Comparison of ENCODE assay signal across 10 cellular contexts in the genomic region with DNA sequence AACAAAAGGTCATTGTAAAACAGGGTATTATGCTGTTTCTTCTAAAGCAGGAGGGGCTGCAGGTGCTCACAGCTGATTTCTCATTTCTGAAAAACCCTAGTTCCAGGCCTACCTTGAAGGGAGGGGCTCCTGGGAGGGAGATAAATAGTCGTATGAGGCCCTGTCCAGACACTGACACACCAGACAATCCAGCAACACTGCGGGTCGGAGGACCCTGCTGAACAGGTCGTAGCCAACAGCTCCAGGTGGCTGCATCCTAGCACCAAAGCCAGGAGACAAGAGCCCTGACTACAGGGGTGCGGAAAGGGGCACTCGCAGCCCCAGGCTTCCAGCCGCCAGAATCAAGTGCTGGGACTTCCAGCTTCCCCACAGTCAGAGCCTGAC. TPM values are rescaled to one million over a fixed set of nuclear protein-coding genes. Genes with fewer than 3 reads are reported as not detected.
A peak's percentile ranks its signal among the peaks of the same experiment; 100 is the strongest.
DNase-seq lines count a peak whose midpoint lies in the region; ATAC-seq and TF ChIP-seq lines count a peak whose summit lies in the region.
"Had no signal": no experiment of that assay in that cellular context is flagged by ENCODE, and none has a peak within 500 bp of the region (broad histone marks: within the 10 kb centered on the region; RNA-seq: fewer than 3 reads in every experiment).

No MANE protein-coding gene starts in this region.

- peak overlapping the region; percentile 95 for H3K27ac Mint-ChIP-seq in dendritic cell treated with granulocyte-macrophage colony-stimulating factor and Interleukin-4, amounts not matched to agents 40 ng/mL and 50 ng/mL, for 4 days
- H3K27ac Mint-ChIP-seq in progenitor cell of endocrine pancreas = peak overlapping the region; percentile 81

- peak overlapping the region; percentile 42 for H3K4me3 Mint-ChIP-seq in dendritic cell treated with granulocyte-macrophage colony-stimulating factor and Interleukin-4, amounts not matched to agents 40 ng/mL and 50 ng/mL, for 4 days
- no peak overlapping the region for H3K4me3 Mint-ChIP-seq in progenitor cell of endocrine pancreas (ENCODE audit: low read depth)
- H3K4me3 Mint-ChIP-seq: nephron progenitor cell had no signal

- peaks cover 60% of the 10 kb centered on the region for H3K4me1 Mint-ChIP-seq in dendritic cell treated with granulocyte-macrophage colony-stimulating factor and Interleukin-4, amounts not matched to agents 40 ng/mL and 50 ng/mL, for 4 days (ENCODE audit: low read depth)
- H3K4me1 Mint-ChIP-seq in progenitor cell of endocrine pancreas (ENCODE audit: low read depth) = peaks cover 31% of the 10 kb centered on the region

- no peaks in the 10 kb centered on the region for H3K27me3 Mint-ChIP-seq in dendritic cell treated with granulocyte-macrophage colony-stimulating factor and Interleukin-4, amounts not matched to agents 40 ng/mL and 50 ng/mL, for 4 days
- H3K27me3 Mint-ChIP-seq in progenitor cell of endocrine pancreas = no peaks in the 10 kb centered on the region

- no peak for TF ChIP-seq CTCF in progenitor cell of endocrine pancreas (IDR thresholded peaks at IDR 0.05; ENCODE audit: unreplicated experiment)

- no peak overlapping the region for H3K27ac ChIP-seq in caudate nucleus (ENCODE audit: low read depth, low read length)

- no peaks in the 10 kb centered on the region for H3K9me3 Mint-ChIP-seq in dendritic cell treated with granulocyte-macrophage colony-stimulating factor and Interleukin-4, amounts not matched to agents 40 ng/mL and 50 ng/mL, for 4 days
- no peaks in the 10 kb centered on the region for H3K9me3 Mint-ChIP-seq in progenitor cell of endocrine pancreas (ENCODE audit: low read depth)
- H3K9me3 Mint-ChIP-seq: nephron progenitor cell had no signal

- peak; percentile 51 for DNase-seq in NCI-H345 (lab: John Stamatoyannopoulos, UW)
- DNase-seq in progenitor cell of endocrine pancreas (ENCODE audit: low spot score, unreplicated experiment) = no peak
- no peak for DNase-seq in NCI-H2107 treated with DMSO at 0.1 percent for 48 hours (lab: John Stamatoyannopoulos, UW; ENCODE audit: unreplicated experiment)
- no peak for DNase-seq in caudate nucleus (lab: John Stamatoyannopoulos, UW)
- DNase-seq in SKM-1 (lab: John Stamatoyannopoulos, UW; ENCODE audit: unreplicated experiment) = no peak
- DNase-seq: NCI-H1436 treated with DMSO at 0.1 percent for 48 hours, nephron progenitor cell had no signal

- intact Hi-C loops in dendritic cell treated with granulocyte-macrophage colony-stimulating factor and Interleukin-4, amounts not matched to agents 40 ng/mL and 50 ng/mL, for 4 days (cut with micrococcal nuclease) = loop anchor here (2.0 to 5.0 kb wide), 2 partner anchors 34 to 65 kb away; no protein-coding TSS in a partner anchor

- H3K36me3 Mint-ChIP-seq in dendritic cell treated with granulocyte-macrophage colony-stimulating factor and Interleukin-4, amounts not matched to agents 40 ng/mL and 50 ng/mL, for 4 days (ENCODE audit: low read depth) = no peaks in the 10 kb centered on the region
- no peaks in the 10 kb centered on the region for H3K36me3 Mint-ChIP-seq in progenitor cell of endocrine pancreas (ENCODE audit: insufficient read depth)

- ATAC-seq in GM18868 (IDR thresholded peaks at IDR 0.05; ENCODE audit: unreplicated experiment) = peak; percentile 29
- no peak for ATAC-seq in GM18870 (IDR thresholded peaks at IDR 0.05; ENCODE audit: unreplicated experiment)

RNA-seq across cellular contexts. Expression of gene PSMA6, which starts 41.2 kb away (rescaled TPM):
- 175 and 177 TPM in 2 replicates for total RNA-seq in progenitor cell of endocrine pancreas
